9 cellular contexts compared by ENCODE assay signal in the genomic region with DNA sequence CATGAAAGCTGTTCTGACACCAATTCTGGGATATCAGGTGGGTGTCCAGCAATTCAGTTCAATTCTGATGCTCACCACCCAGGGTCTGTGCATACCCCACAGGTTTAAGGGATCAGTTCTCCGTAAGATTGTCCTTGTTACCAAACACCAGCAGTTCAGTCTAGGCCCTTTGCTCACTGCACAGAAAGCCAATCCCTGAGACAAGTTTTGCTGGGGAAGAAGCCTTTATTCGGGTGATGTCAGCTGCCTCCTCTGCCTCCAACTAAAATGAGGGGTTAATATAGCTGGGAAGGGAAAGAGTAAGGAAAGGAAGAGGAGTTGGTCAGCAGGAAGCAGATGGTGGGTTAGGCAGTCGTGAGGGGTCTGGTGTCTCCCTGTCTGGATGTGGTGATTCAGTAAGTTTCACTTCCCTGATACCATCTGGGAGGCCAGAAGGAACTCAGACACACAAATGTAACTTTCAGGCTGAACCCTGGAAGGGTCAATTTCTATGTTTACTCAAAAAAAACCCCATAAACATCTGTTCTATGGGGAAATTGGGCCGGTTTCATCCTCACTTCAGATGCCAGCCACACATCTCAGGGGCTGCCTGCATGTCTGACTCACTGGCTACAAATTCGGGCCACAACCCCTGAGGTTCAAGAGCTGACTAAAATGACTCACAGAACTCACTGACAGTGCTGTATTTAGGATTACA.
DNase-seq lines count a peak whose midpoint lies in the region; ATAC-seq and TF ChIP-seq lines count a peak whose summit lies in the region.
"Had no signal": no experiment of that assay in that cellular context is flagged by ENCODE, and none has a peak within 500 bp of the region (broad histone marks: within the 10 kb centered on the region; RNA-seq: fewer than 3 reads in every experiment).

No MANE protein-coding gene starts in this region.

- no peak overlapping the region for H2AFZ ChIP-seq in MM.1S (ENCODE audit: low read length)

- DNase-seq in NK-92 treated with Interleukin-12 subunit alpha and Interleukin-12 subunit beta, amount 100 ng/mL, for 24 hours (lab: John Stamatoyannopoulos, UW), result peak; percentile 22
- no peak for DNase-seq in NK-92 (lab: John Stamatoyannopoulos, UW; ENCODE audit: unreplicated experiment)
- DNase-seq in MM.1S, result peak; percentile 36
- DNase-seq in fibroblast of peridontal ligament (ENCODE audit: extremely low read depth), result peak; percentile 38
- peak; percentile 27 for DNase-seq in stimulated activated naive B cell treated with anti-CD40 and anti-IgM and Interleukin-4, amounts not matched to agents 10 μg/mL and 1 μg/mL and 100 μg/mL, for 72 hours
- DNase-seq in activated gamma-delta T cell (lab: John Stamatoyannopoulos, UW), result no peak
- no peak for DNase-seq in G401 (ENCODE audit: low spot score)
- DNase-seq in NCI-H2029 (lab: John Stamatoyannopoulos, UW), result no peak
- DNase-seq: head of caudate nucleus had no signal

- H4K20me1 ChIP-seq in MM.1S (ENCODE audit: insufficient read depth, low read length), result no peaks in the 10 kb centered on the region

- H3K27ac ChIP-seq in MM.1S (ENCODE audit: low read length), result peak overlapping the region; percentile 56; the same call in 1 of the 2 replicates

- H3K4me3 Mint-ChIP-seq in stimulated activated naive B cell treated with anti-CD40 and anti-IgM and Interleukin-4, amounts not matched to agents 10 μg/mL and 1 μg/mL and 100 μg/mL, for 72 hours, result no peak overlapping the region

- in situ Hi-C loops in G401 (cut with HindIII; ENCODE audit: low sequenced_read_pairs), result no loop called here

- ATAC-seq in stimulated activated naive B cell treated with anti-CD40 and anti-IgM and Interleukin-4, amounts not matched to agents 10 μg/mL and 1 μg/mL and 100 μg/mL, for 72 hours (replicated peaks), result peak; percentile 76 to 87

- H3K4me1 Mint-ChIP-seq in stimulated activated naive B cell treated with anti-CD40 and anti-IgM and Interleukin-4, amounts not matched to agents 10 μg/mL and 1 μg/mL and 100 μg/mL, for 72 hours, result peaks cover 24 to 30% of the 10 kb centered on the region in 2 donors

- H3K4me3 ChIP-seq in MM.1S (ENCODE audit: low read length), result no peak overlapping the region

- H3K36me3 Mint-ChIP-seq in stimulated activated naive B cell treated with anti-CD40 and anti-IgM and Interleukin-4, amounts not matched to agents 10 μg/mL and 1 μg/mL and 100 μg/mL, for 72 hours, result no peaks in the 10 kb centered on the region

- peaks cover 13 to 17% of the 10 kb centered on the region in 2 donors for H3K27me3 Mint-ChIP-seq in stimulated activated naive B cell treated with anti-CD40 and anti-IgM and Interleukin-4, amounts not matched to agents 10 μg/mL and 1 μg/mL and 100 μg/mL, for 72 hours

- H3K27ac Mint-ChIP-seq in stimulated activated naive B cell treated with anti-CD40 and anti-IgM and Interleukin-4, amounts not matched to agents 10 μg/mL and 1 μg/mL and 100 μg/mL, for 72 hours, result no peak overlapping the region

- H3K9me3 Mint-ChIP-seq in stimulated activated naive B cell treated with anti-CD40 and anti-IgM and Interleukin-4, amounts not matched to agents 10 μg/mL and 1 μg/mL and 100 μg/mL, for 72 hours, result no peaks in the 10 kb centered on the region

- peaks cover 11% of the 10 kb centered on the region for H3F3A ChIP-seq in MM.1S (ENCODE audit: insufficient read depth, low read length)

- no peak overlapping the region; the same call in 1 of the 2 replicates for H3K4me2 ChIP-seq in MM.1S (ENCODE audit: low read depth, low read length)

- H3K9me2 ChIP-seq in MM.1S (replicated peaks; ENCODE audit: insufficient read depth, low read length), result no peaks in the 10 kb centered on the region

- H3K27me3 ChIP-seq in MM.1S (replicated peaks; ENCODE audit: insufficient read depth, low read length), result no peaks in the 10 kb centered on the region

- H3K9me3 ChIP-seq in MM.1S (replicated peaks; ENCODE audit: insufficient read depth, low read length), result 0 out of 2 replicates have a peak, but pooled peaks cover 3% of the 10 kb centered on the region

- no peaks in the 10 kb centered on the region for H3K36me3 ChIP-seq in MM.1S (replicated peaks; ENCODE audit: insufficient read depth, low read length)

- H3K79me2 ChIP-seq in MM.1S (ENCODE audit: low read length), result no peaks in the 10 kb centered on the region

- H3K9ac ChIP-seq in MM.1S (ENCODE audit: low read length), result no peak overlapping the region

- H3K4me1 ChIP-seq in MM.1S (ENCODE audit: low read length), result peaks cover 15% of the 10 kb centered on the region

- no peak for TF ChIP-seq CTCF in MM.1S (IDR thresholded peaks at IDR 0.05; ENCODE audit: low read length)

Comparison
In these comparisons a context has a peak if more than half of its experiments do, and no peak if none do; other contexts are left out.
1. DNase-seq: peak in NK-92 treated with Interleukin-12 subunit alpha and Interleukin-12 subunit beta, amount 100 ng/mL, for 24 hours (single experiment), MM.1S (single experiment), fibroblast of peridontal ligament (single experiment) and stimulated activated naive B cell treated with anti-CD40 and anti-IgM and Interleukin-4, amounts not matched to agents 10 μg/mL and 1 μg/mL and 100 μg/mL, for 72 hours (single experiment); none in NK-92 (single experiment), activated gamma-delta T cell (single experiment), G401 (single experiment) and NCI-H2029 (single experiment).